Comparison of ENCODE assay signal across 27 cellular contexts in genomic region chr16:11060364-11060763, GRCh38.
A peak's percentile ranks its signal among the peaks of the same experiment; 100 is the strongest.
DNase-seq lines count a peak whose midpoint lies in the region; ATAC-seq and TF ChIP-seq lines count a peak whose summit lies in the region.
"Had no signal": no experiment of that assay in that cellular context is flagged by ENCODE, and none has a peak within 500 bp of the region (broad histone marks: within the 10 kb centered on the region; RNA-seq: fewer than 3 reads in every experiment).

No MANE protein-coding gene starts in this region.

- H3K27me3 ChIP-seq in H9 (ENCODE audit: insufficient read depth, low read length) (no peaks in the 10 kb centered on the region), RWPE2 (ENCODE audit: insufficient read depth, poor library complexity, severe bottlenecking) (no peaks in the 10 kb centered on the region), mesenchymal stem cell (ENCODE audit: control insufficient read depth in 1 of 2, insufficient read depth in 1 of 2, low read length in 2 of 2) (no peaks in the 10 kb centered on the region)
- H3K27me3 ChIP-seq: BLaER1 treated with 17β-estradiol and CSF1 and Interleukin-3, amounts not matched to agents 10 nM and 100 nM; Peyer's patch had no signal

- H2AK5ac ChIP-seq in H9 (ENCODE audit: insufficient read length, low read length) = no peak overlapping the region
- H2AK5ac ChIP-seq in mesenchymal stem cell (ENCODE audit: low read length, severe bottlenecking) = no peak overlapping the region

- H2BK15ac ChIP-seq in H9 (ENCODE audit: low read depth, low read length) (no peak overlapping the region), mesenchymal stem cell (ENCODE audit: low read depth, poor library complexity, severe bottlenecking) (peak overlapping the region; percentile 56)

- no CpG with 5 or more reads among the region's 4 CpGs for WGBS in H9 (ENCODE audit: extremely low coverage, insufficient read length, low lambda C conversion rate)
- 98% methylated on average over 4 of the region's 4 CpGs for WGBS in mesenchymal stem cell

- no peaks in the 10 kb centered on the region for H3K9me3 ChIP-seq in H9 (ENCODE audit: control insufficient read depth, low read depth, low read length)
- H3K9me3 ChIP-seq in RWPE2 (ENCODE audit: severe bottlenecking) = no peaks in the 10 kb centered on the region
- H3K9me3 ChIP-seq in mesenchymal stem cell (ENCODE audit: control insufficient read depth, low read length) = no peaks in the 10 kb centered on the region
- H3K9me3 ChIP-seq: A549; BLaER1 treated with 17β-estradiol and CSF1 and Interleukin-3, amounts not matched to agents 10 nM and 100 nM; HAP-1; Peyer's patch; SK-N-SH had no signal

- H3K79me1 ChIP-seq in H9 (ENCODE audit: insufficient read depth, low read depth, low read length, poor library complexity, severe bottlenecking) = no peaks in the 10 kb centered on the region
- H3K79me1 ChIP-seq in mesenchymal stem cell (replicated peaks; ENCODE audit: low read length, poor library complexity, severe bottlenecking) = peaks cover 6% of the 10 kb centered on the region

- no peaks in the 10 kb centered on the region for H3K4me1 ChIP-seq in H9 (ENCODE audit: insufficient read depth, low read length)
- H3K4me1 ChIP-seq in RWPE2 (ENCODE audit: insufficient read depth, poor library complexity, severe bottlenecking) = no peaks in the 10 kb centered on the region
- H3K4me1 ChIP-seq in mesenchymal stem cell (ENCODE audit: control insufficient read depth, insufficient read depth, low read depth, low read length) = peaks cover 7% of the 10 kb centered on the region
- H3K4me1 ChIP-seq: Peyer's patch had no signal

- no peak overlapping the region for H3T11ph ChIP-seq in H9 (ENCODE audit: low read length)

- H3K27me3 Mint-ChIP-seq in H9 (ENCODE audit: low read depth) = no peaks in the 10 kb centered on the region
- H3K27me3 Mint-ChIP-seq in stimulated activated memory B cell treated with anti-CD40 and anti-IgM and Interleukin-4, amounts not matched to agents 10 μg/mL and 1 μg/mL and 100 μg/mL, for 72 hours = no peaks in the 10 kb centered on the region
- H3K27me3 Mint-ChIP-seq: CD4-positive, alpha-beta T cell had no signal

- H4K20me1 ChIP-seq in H9 (ENCODE audit: control insufficient read depth, insufficient read depth, insufficient read length) = no peaks in the 10 kb centered on the region

- no peaks in the 10 kb centered on the region for H3K23me2 ChIP-seq in H9 (ENCODE audit: insufficient read length, low read depth, low read length, poor library complexity, severe bottlenecking)

- H3K36me3 Mint-ChIP-seq in H9 (ENCODE audit: insufficient read depth in 1 of 3, low read depth in 3 of 3) = peaks cover 0 to 12% (median 0%) of the 10 kb centered on the region in 3 experiments; a peak in 2 of 7 replicates
- H3K36me3 Mint-ChIP-seq in stimulated activated memory B cell treated with anti-CD40 and anti-IgM and Interleukin-4, amounts not matched to agents 10 μg/mL and 1 μg/mL and 100 μg/mL, for 72 hours = peaks cover 78% of the 10 kb centered on the region

- H3K23ac ChIP-seq in H9 (ENCODE audit: insufficient read length, low read depth, low read length) (no peak overlapping the region), mesenchymal stem cell (ENCODE audit: low read length in 2 of 2) (no peak overlapping the region)

- ATAC-seq in RWPE2 (ENCODE audit: low read depth) (no peak), HG03378 (IDR thresholded peaks at IDR 0.05; ENCODE audit: unreplicated experiment) (no peak), GM18511 (IDR thresholded peaks at IDR 0.05; ENCODE audit: unreplicated experiment) (no peak)
- no peak for ATAC-seq in stimulated activated memory B cell treated with anti-CD40 and anti-IgM and Interleukin-4, amounts not matched to agents 10 μg/mL and 1 μg/mL and 100 μg/mL, for 72 hours
- ATAC-seq: A549, GM12878, GM23338 had no signal

- H3K9ac ChIP-seq in H9 (ENCODE audit: extremely low read depth, insufficient read length, low read length) (no peak overlapping the region), mesenchymal stem cell (ENCODE audit: low read length) (no peak overlapping the region)
- H3K9ac ChIP-seq: BLaER1 treated with 17β-estradiol and CSF1 and Interleukin-3, amounts not matched to agents 10 nM and 100 nM; SK-N-SH had no signal

- H3K4me2 ChIP-seq in H9 (ENCODE audit: insufficient read depth, insufficient read length, low read length) = no peak overlapping the region
- no peak overlapping the region for H3K4me2 ChIP-seq in mesenchymal stem cell (ENCODE audit: low read length, poor library complexity, severe bottlenecking)
- H3K4me2 ChIP-seq: A549; BLaER1 treated with 17β-estradiol and CSF1 and Interleukin-3, amounts not matched to agents 10 nM and 100 nM; GM23338; SK-N-SH had no signal

- H3K9me3 Mint-ChIP-seq in H9 = no peaks in the 10 kb centered on the region
- no peaks in the 10 kb centered on the region for H3K9me3 Mint-ChIP-seq in stimulated activated memory B cell treated with anti-CD40 and anti-IgM and Interleukin-4, amounts not matched to agents 10 μg/mL and 1 μg/mL and 100 μg/mL, for 72 hours
- H3K9me3 Mint-ChIP-seq: CD4-positive, alpha-beta T cell; GM23338; HFFc6 had no signal

- H2BK20ac ChIP-seq in H9 (ENCODE audit: low read depth, low read length, poor library complexity, severe bottlenecking) = no peak overlapping the region

- no peak overlapping the region for H3K18ac ChIP-seq in H9 (ENCODE audit: insufficient read length, low read depth, low read length)
- no peak overlapping the region for H3K18ac ChIP-seq in mesenchymal stem cell (ENCODE audit: low read depth in 1 of 2, low read length in 2 of 2)

- H2BK12ac ChIP-seq in H9 (ENCODE audit: insufficient read length, low read depth, low read length) = no peak overlapping the region
- peak overlapping the region in 1 of 2 experiments; percentile 30 for H2BK12ac ChIP-seq in mesenchymal stem cell (ENCODE audit: low read length in 2 of 2)

- H3K27ac ChIP-seq in H9 (ENCODE audit: insufficient read length, low read depth, low read length) (no peak overlapping the region), RWPE2 (ENCODE audit: poor library complexity, severe bottlenecking) (no peak overlapping the region), mesenchymal stem cell (ENCODE audit: low read length, poor library complexity, severe bottlenecking) (no peak overlapping the region)
- H3K27ac ChIP-seq: A549; BLaER1 treated with 17β-estradiol and CSF1 and Interleukin-3, amounts not matched to agents 10 nM and 100 nM; Peyer's patch had no signal

- H3K14ac ChIP-seq in H9 (ENCODE audit: insufficient read depth, low read length) = no peak overlapping the region
- H3K14ac ChIP-seq in mesenchymal stem cell (ENCODE audit: low read length in 2 of 2) = no peak overlapping the region

- H4K91ac ChIP-seq in H9 (ENCODE audit: insufficient read length, low read depth, low read length) = no peak overlapping the region
- no peak overlapping the region for H4K91ac ChIP-seq in mesenchymal stem cell (ENCODE audit: low read length)

- DNase-seq in H9 = no peak
- DNase-seq in RWPE2 (ENCODE audit: low spot score) = peak; percentile 11
- DNase-seq in mesenchymal stem cell = no peak
- no peak for DNase-seq in COLO829 (ENCODE audit: low spot score)
- DNase-seq: AML-193; CD4-positive, alpha-beta T cell; COR-L47; EL; GDM1; HFFc6; Karpas-422; NCI-H1092; NCI-H1417 treated with DMSO at 0.1 percent for 48 hours; NCI-H1694 treated with DMSO at 0.1 percent for 48 hours; NCI-H2081; NCI-H2227 treated with DMSO at 0.1 percent for 48 hours; NCI-H526 treated with DMSO at 0.1 percent for 48 hours; SK-N-SH had no signal

- no peak overlapping the region for H2AFZ ChIP-seq in H9 (ENCODE audit: low read length)
- no peak overlapping the region for H2AFZ ChIP-seq in mesenchymal stem cell (ENCODE audit: low read depth, low read length)
- H2AFZ ChIP-seq: GM23338 had no signal

- H4K8ac ChIP-seq in H9 (replicated peaks; ENCODE audit: insufficient read length, low read depth, low read length) (no peak overlapping the region), mesenchymal stem cell (ENCODE audit: low read length) (no peak overlapping the region)

- H3K4me3 ChIP-seq in RWPE2 (ENCODE audit: severe bottlenecking) (no peak overlapping the region), mesenchymal stem cell (ENCODE audit: insufficient read depth in 1 of 2, low read depth in 1 of 2, low read length in 2 of 2) (no peak overlapping the region)
- H3K4me3 ChIP-seq: A549; BLaER1 treated with 17β-estradiol and CSF1 and Interleukin-3, amounts not matched to agents 10 nM and 100 nM; GM12878; GM23338; HAP-1; Peyer's patch had no signal

- H2BK120ac ChIP-seq in H9 (ENCODE audit: low read depth, low read length, poor library complexity, severe bottlenecking) = peak overlapping the region; percentile 2
- H2BK120ac ChIP-seq in mesenchymal stem cell (ENCODE audit: low read depth, low read length) = no peak overlapping the region

- TF ChIP-seq CTCF in H9 (conservative IDR thresholded peaks at IDR 0.05) = no peak
- no peak for TF ChIP-seq CTCF in RWPE2 (IDR thresholded peaks at IDR 0.05; ENCODE audit: poor library complexity, severe bottlenecking)

- no peak overlapping the region for H3K4me3 Mint-ChIP-seq in H9
- no peak overlapping the region for H3K4me3 Mint-ChIP-seq in stimulated activated memory B cell treated with anti-CD40 and anti-IgM and Interleukin-4, amounts not matched to agents 10 μg/mL and 1 μg/mL and 100 μg/mL, for 72 hours
- H3K4me3 Mint-ChIP-seq: CD4-positive, alpha-beta T cell; GM23338; HFFc6 had no signal

- H3K4ac ChIP-seq in H9 (ENCODE audit: low read depth, low read length) (no peak overlapping the region), mesenchymal stem cell (ENCODE audit: low read depth in 1 of 2, low read length in 2 of 2) (no peak overlapping the region)

- H4K5ac ChIP-seq in H9 (ENCODE audit: insufficient read length, low read depth, low read length) = no peak overlapping the region

- H3K36me3 ChIP-seq in RWPE2 (ENCODE audit: low read depth) (peaks cover 7% of the 10 kb centered on the region; the same call in 1 of the 2 replicates), mesenchymal stem cell (ENCODE audit: control insufficient read depth in 1 of 2, insufficient read depth in 2 of 2, low read depth in 1 of 2, low read length in 2 of 2) (peaks cover 34 to 36% of the 10 kb centered on the region in 2 experiments)
- H3K36me3 ChIP-seq: HAP-1 had no signal

- no peak overlapping the region; a peak in 1 of 7 replicates for H3K27ac Mint-ChIP-seq in H9
- H3K27ac Mint-ChIP-seq in stimulated activated memory B cell treated with anti-CD40 and anti-IgM and Interleukin-4, amounts not matched to agents 10 μg/mL and 1 μg/mL and 100 μg/mL, for 72 hours = peak overlapping the region; percentile 50
- H3K27ac Mint-ChIP-seq: CD4-positive, alpha-beta T cell; HFFc6 had no signal

- H2BK5ac ChIP-seq in H9 (ENCODE audit: insufficient read length, low read length) (no peak overlapping the region), mesenchymal stem cell (ENCODE audit: low read depth, low read length, poor library complexity, severe bottlenecking) (no peak overlapping the region)

- no peaks in the 10 kb centered on the region for H3K79me2 ChIP-seq in H9 (ENCODE audit: insufficient read depth, low read length)

- peaks cover 6 to 11% of the 10 kb centered on the region in 2 experiments; a peak in 3 of 4 replicates for H3K4me1 Mint-ChIP-seq in H9
- H3K4me1 Mint-ChIP-seq in stimulated activated memory B cell treated with anti-CD40 and anti-IgM and Interleukin-4, amounts not matched to agents 10 μg/mL and 1 μg/mL and 100 μg/mL, for 72 hours = peaks cover 7% of the 10 kb centered on the region

- H3K56ac ChIP-seq in H9 (ENCODE audit: insufficient read length, low read depth, low read length) = no peak overlapping the region
